In the genomic region with DNA sequence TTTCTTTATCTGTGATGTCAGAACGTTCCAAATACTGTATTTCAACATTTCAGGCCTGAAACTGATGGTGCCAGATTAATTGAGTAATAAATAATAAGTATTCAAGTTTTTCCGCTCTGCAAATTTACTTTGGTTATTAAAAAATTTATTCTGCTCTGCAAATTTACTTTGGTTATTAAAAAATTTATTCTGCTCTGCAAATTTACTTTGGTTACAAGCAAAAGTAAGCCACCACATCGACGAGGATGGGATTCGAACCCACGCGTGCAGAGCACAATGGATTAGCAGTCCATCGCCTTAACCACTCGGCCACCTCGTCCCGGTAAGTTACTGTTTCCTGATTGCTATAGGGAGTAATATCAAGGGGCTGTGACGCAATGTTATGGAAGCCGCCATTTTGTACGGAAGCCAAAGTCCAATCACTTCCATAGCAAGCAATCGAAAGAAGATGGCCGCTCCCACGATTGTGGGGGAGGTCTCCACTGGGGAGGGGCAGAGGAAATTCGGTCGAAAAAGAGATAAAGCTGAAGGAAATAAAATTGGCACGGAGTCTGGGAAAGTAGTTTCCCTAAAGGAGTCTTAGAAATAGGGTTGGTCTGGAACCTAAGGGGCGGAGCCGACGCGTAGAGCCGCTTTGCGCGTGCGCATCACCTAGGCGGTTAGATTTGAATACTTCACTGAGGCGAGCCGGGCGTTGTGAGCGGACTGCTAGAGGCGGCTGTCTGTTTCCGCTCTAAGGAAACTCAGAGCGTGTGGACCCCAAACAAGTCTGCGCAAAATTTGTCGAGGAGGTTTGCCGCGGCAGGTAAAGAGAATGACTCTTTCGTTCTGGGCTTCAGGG, we compare ENCODE assay signal across 8 cellular contexts. TPM values are rescaled to one million over a fixed set of nuclear protein-coding genes. Genes with fewer than 3 reads are reported as not detected.
DNase-seq lines count a peak whose midpoint lies in the region; ATAC-seq, FAIRE-seq and TF ChIP-seq lines count a peak whose summit lies in the region.

A gene with protein sequence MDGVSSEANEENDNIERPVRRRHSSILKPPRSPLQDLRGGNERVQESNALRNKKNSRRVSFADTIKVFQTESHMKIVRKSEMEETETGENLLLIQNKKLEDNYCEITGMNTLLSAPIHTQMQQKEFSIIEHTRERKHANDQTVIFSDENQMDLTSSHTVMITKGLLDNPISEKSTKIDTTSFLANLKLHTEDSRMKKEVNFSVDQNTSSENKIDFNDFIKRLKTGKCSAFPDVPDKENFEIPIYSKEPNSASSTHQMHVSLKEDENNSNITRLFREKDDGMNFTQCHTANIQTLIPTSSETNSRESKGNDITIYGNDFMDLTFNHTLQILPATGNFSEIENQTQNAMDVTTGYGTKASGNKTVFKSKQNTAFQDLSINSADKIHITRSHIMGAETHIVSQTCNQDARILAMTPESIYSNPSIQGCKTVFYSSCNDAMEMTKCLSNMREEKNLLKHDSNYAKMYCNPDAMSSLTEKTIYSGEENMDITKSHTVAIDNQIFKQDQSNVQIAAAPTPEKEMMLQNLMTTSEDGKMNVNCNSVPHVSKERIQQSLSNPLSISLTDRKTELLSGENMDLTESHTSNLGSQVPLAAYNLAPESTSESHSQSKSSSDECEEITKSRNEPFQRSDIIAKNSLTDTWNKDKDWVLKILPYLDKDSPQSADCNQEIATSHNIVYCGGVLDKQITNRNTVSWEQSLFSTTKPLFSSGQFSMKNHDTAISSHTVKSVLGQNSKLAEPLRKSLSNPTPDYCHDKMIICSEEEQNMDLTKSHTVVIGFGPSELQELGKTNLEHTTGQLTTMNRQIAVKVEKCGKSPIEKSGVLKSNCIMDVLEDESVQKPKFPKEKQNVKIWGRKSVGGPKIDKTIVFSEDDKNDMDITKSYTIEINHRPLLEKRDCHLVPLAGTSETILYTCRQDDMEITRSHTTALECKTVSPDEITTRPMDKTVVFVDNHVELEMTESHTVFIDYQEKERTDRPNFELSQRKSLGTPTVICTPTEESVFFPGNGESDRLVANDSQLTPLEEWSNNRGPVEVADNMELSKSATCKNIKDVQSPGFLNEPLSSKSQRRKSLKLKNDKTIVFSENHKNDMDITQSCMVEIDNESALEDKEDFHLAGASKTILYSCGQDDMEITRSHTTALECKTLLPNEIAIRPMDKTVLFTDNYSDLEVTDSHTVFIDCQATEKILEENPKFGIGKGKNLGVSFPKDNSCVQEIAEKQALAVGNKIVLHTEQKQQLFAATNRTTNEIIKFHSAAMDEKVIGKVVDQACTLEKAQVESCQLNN (N-terminal part only) (plus strand): TSS at position 662 of the 841 bp plus-strand sequence. CDS start 8,683 bp downstream, outside the sequence.

- peak; percentile 88 for FAIRE-seq in islet of Langerhans (lab: Jason Lieb, UNC)

- peak; percentile 66 for ATAC-seq in GM19043 (IDR thresholded peaks at IDR 0.05; ENCODE audit: low read depth, unreplicated experiment)
- peak; percentile 62 for ATAC-seq in HG03378 (IDR thresholded peaks at IDR 0.05; ENCODE audit: unreplicated experiment)
- ATAC-seq in activated CD4-positive, CD25-positive, alpha-beta regulatory T cell treated with anti-CD3 and anti-CD28 coated beads, Interleukin-2, amount 50 U/mL, for 24 hours, result peak; percentile 76 to 78

- H3K4me3 ChIP-seq in AG10803 (ENCODE audit: low read length), result peak within 1 kb of the TSS; percentile 89

- peak; percentile 91 for DNase-seq in AG10803 (ENCODE audit: low read depth)
- DNase-seq in NCI-H460 (ENCODE audit: extremely low read depth, low read depth), result peak; percentile 93
- DNase-seq in cerebellar cortex (ENCODE audit: low spot score), result peak; percentile 99
- peak; percentile 90 for DNase-seq in stimulated activated CD4-positive, alpha-beta T cell treated with anti-CD3 and anti-CD28 coated beads, Interleukin-12 subunit alpha, Interleukin-12 subunit beta, amount 100 ng/mL, for 24 hours (ENCODE audit: low read depth in 2 of 2)

- no peak for TF ChIP-seq CTCF in AG10803 (conservative IDR thresholded peaks at IDR 0.05; ENCODE audit: low read length)

RNA-seq across cellular contexts. Expression of the gene that starts here (rescaled TPM):
- total RNA-seq in NCI-H460 (2014; rRNA removed; shearing (Covaris generic)), result 24.8 and 25.2 TPM in 2 replicates
- 20.4 and 56.0 TPM in 2 replicates for polyA plus RNA-seq in NCI-H460 (2014; cell fraction: nucleus; rRNA removed)

Comparison
In these comparisons a context has a peak if more than half of its experiments do, and no peak if none do; other contexts are left out.
1. Peak in every context shown above with its lines: DNase-seq, ATAC-seq and H3K4me3 ChIP-seq.